Comparison of ENCODE assay signal across 11 cellular contexts in the genomic region with DNA sequence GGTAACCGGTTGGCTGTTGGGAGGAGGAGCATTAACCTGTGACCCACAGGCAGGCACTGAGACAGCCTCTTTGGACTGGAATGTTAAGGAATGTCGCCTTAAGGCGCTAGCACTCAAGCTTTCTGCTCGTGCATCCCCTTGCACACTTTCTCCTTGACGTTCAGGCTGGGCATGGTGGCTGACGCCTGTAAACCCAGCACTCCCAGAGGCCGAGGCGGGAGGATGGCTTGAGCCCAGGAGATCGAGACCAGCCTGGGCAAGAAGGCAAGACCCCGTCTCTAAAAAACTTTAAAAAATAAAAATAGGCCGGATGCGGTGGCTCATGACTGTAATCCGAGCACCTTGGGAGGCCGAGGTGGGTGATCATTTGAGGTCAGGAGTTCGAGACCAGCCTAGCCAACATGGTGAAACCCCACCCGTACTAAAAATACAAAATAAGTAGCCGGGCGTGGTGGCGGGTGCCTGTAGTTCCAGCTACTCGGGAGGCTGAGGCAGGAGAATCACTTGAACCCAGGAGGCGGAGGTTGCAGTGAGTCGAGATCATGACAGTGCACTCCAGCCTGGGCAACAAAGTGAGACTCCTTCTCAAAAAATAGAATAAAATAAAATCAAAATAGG. TPM values are rescaled to one million over a fixed set of nuclear protein-coding genes. Genes with fewer than 3 reads are reported as not detected.
DNase-seq lines count a peak whose midpoint lies in the region; ATAC-seq and TF ChIP-seq lines count a peak whose summit lies in the region.
"Had no signal": no experiment of that assay in that cellular context is flagged by ENCODE, and none has a peak within 500 bp of the region (broad histone marks: within the 10 kb centered on the region; RNA-seq: fewer than 3 reads in every experiment).

No MANE protein-coding gene starts in this region.

- H3K27ac Mint-ChIP-seq in GM23338 (no peak overlapping the region), nephron progenitor cell (no peak overlapping the region)
- H3K27ac Mint-ChIP-seq in activated naive CD4-positive, alpha-beta T cell treated with anti-CD3 and anti-CD28 coated beads for 36 hours = no peak overlapping the region

- no peak for DNase-seq in GM23338 (ENCODE audit: low spot score)
- DNase-seq in RWPE2 (ENCODE audit: low spot score) = peak; percentile 70
- DNase-seq in fibroblast of villous mesenchyme (ENCODE audit: low read depth) = no peak
- DNase-seq in NCI-H128 (lab: John Stamatoyannopoulos, UW; ENCODE audit: unreplicated experiment) = no peak
- no peak for DNase-seq in nephron progenitor cell
- DNase-seq in activated naive CD4-positive, alpha-beta T cell treated with anti-CD3 and anti-CD28 coated beads for 36 hours = no peak
- DNase-seq: NCI-H1694 treated with DMSO at 0.1 percent for 48 hours; SHP77 treated with DMSO at 0.1 percent for 48 hours; stimulated activated CD4-positive, alpha-beta T cell treated with anti-CD3 and anti-CD28 coated beads, Interleukin-12 subunit alpha, Interleukin-12 subunit beta, amount 100 ng/mL, for 4 hours had no signal

- H3K36me3 Mint-ChIP-seq in GM23338 (ENCODE audit: low read depth) = peaks cover 15% of the 10 kb centered on the region
- peaks cover 15% of the 10 kb centered on the region for H3K36me3 Mint-ChIP-seq in nephron progenitor cell (ENCODE audit: low read depth)
- H3K36me3 Mint-ChIP-seq in activated naive CD4-positive, alpha-beta T cell treated with anti-CD3 and anti-CD28 coated beads for 36 hours (ENCODE audit: low read depth) = peaks cover 13% of the 10 kb centered on the region

- TF ChIP-seq CTCF in GM23338 (conservative IDR thresholded peaks at IDR 0.05; ENCODE audit: low read depth in 2 of 2) (no peak), RWPE2 (IDR thresholded peaks at IDR 0.05; ENCODE audit: poor library complexity, severe bottlenecking) (no peak), fibroblast of villous mesenchyme (IDR thresholded peaks at IDR 0.05; ENCODE audit: insufficient read depth, low read depth, low read length) (no peak), nephron progenitor cell (IDR thresholded peaks at IDR 0.05) (no peak)

- no peaks in the 10 kb centered on the region for H3K9me2 ChIP-seq in GM23338 (ENCODE audit: insufficient read depth)

- intact Hi-C loops in activated naive CD4-positive, alpha-beta T cell treated with anti-CD3 and anti-CD28 coated beads for 36 hours (cut with micrococcal nuclease) = loop anchor here (5.0 kb wide), 1 partner anchor 281 kb away; a partner anchor contains a TSS

- peaks cover 48% of the 10 kb centered on the region for H3F3A ChIP-seq in GM23338 (replicated peaks; ENCODE audit: low read depth)

- H3K79me2 ChIP-seq in GM23338 (replicated peaks; ENCODE audit: insufficient read depth) = peaks cover 95% of the 10 kb centered on the region

- H3K9me3 ChIP-seq in RWPE2 (ENCODE audit: severe bottlenecking) (no peaks in the 10 kb centered on the region), skeletal muscle tissue (ENCODE audit: control insufficient read depth in 3 of 3, low read length in 3 of 3) (no peaks in the 10 kb centered on the region)

- no peak overlapping the region for H2AFZ ChIP-seq in GM23338

- peak overlapping the region in 2 of 3 donors; percentile 20 to 29 for H3K9ac ChIP-seq in skeletal muscle tissue (ENCODE audit: low read depth in 1 of 3, low read length in 3 of 3)

- ATAC-seq in GM23338 = no peak
- no peak for ATAC-seq in RWPE2 (ENCODE audit: low read depth)
- ATAC-seq in HG02870 (IDR thresholded peaks at IDR 0.05; ENCODE audit: unreplicated experiment) = no peak

- no peaks in the 10 kb centered on the region for H3K27me3 ChIP-seq in GM23338 (ENCODE audit: insufficient read depth)
- H3K27me3 ChIP-seq in RWPE2 (ENCODE audit: insufficient read depth, poor library complexity, severe bottlenecking) = no peaks in the 10 kb centered on the region
- H3K27me3 ChIP-seq in skeletal muscle tissue (ENCODE audit: control insufficient read depth in 3 of 3, insufficient read depth in 3 of 3, low read length in 3 of 3) = no peaks in the 10 kb centered on the region

- peaks cover 3% of the 10 kb centered on the region; the same call in 1 of the 3 replicates for H3K9me3 Mint-ChIP-seq in GM23338
- no peaks in the 10 kb centered on the region for H3K9me3 Mint-ChIP-seq in nephron progenitor cell
- no peaks in the 10 kb centered on the region for H3K9me3 Mint-ChIP-seq in activated naive CD4-positive, alpha-beta T cell treated with anti-CD3 and anti-CD28 coated beads for 36 hours

- H3K36me3 ChIP-seq in GM23338 (ENCODE audit: insufficient read depth) = peaks cover 26% of the 10 kb centered on the region
- H3K36me3 ChIP-seq in RWPE2 (ENCODE audit: low read depth) = peaks cover 56% of the 10 kb centered on the region
- H3K36me3 ChIP-seq in skeletal muscle tissue (ENCODE audit: control insufficient read depth in 3 of 3, insufficient read depth in 3 of 3, low read length in 3 of 3) = peaks cover 5 to 13% (median 7%) of the 10 kb centered on the region in 3 donors

- H3K27me3 Mint-ChIP-seq in GM23338 (ENCODE audit: insufficient read depth, low read depth, poor library complexity) (peaks cover 11% of the 10 kb centered on the region), nephron progenitor cell (ENCODE audit: low read depth, poor library complexity) (peaks cover 4% of the 10 kb centered on the region)
- H3K27me3 Mint-ChIP-seq in activated naive CD4-positive, alpha-beta T cell treated with anti-CD3 and anti-CD28 coated beads for 36 hours (ENCODE audit: low read depth) = no peaks in the 10 kb centered on the region

- H4K20me1 ChIP-seq in GM23338 (replicated peaks; ENCODE audit: insufficient read depth) = peaks cover 63% of the 10 kb centered on the region

- H3K27ac ChIP-seq in GM23338 (ENCODE audit: low read depth) = peak overlapping the region; percentile 94
- H3K27ac ChIP-seq in RWPE2 (ENCODE audit: poor library complexity, severe bottlenecking) = peak overlapping the region; percentile 70
- no peak overlapping the region for H3K27ac ChIP-seq in skeletal muscle tissue (ENCODE audit: low read depth, low read length)

- H3K4me1 Mint-ChIP-seq in GM23338 (peaks cover 23% of the 10 kb centered on the region), nephron progenitor cell (peaks cover 37% of the 10 kb centered on the region)
- peaks cover 35% of the 10 kb centered on the region for H3K4me1 Mint-ChIP-seq in activated naive CD4-positive, alpha-beta T cell treated with anti-CD3 and anti-CD28 coated beads for 36 hours (ENCODE audit: low read depth)

- H3K4me3 ChIP-seq in GM23338 = peak overlapping the region; percentile 100
- H3K4me3 ChIP-seq in RWPE2 (ENCODE audit: severe bottlenecking) = peak overlapping the region; percentile 85
- peak overlapping the region; percentile 88 for H3K4me3 ChIP-seq in fibroblast of villous mesenchyme (ENCODE audit: low read depth, low read length)
- peak overlapping the region in 1 of 3 donors; percentile 47 for H3K4me3 ChIP-seq in skeletal muscle tissue (ENCODE audit: low read length in 3 of 3)

- no peak overlapping the region for H3K4me3 Mint-ChIP-seq in GM23338
- H3K4me3 Mint-ChIP-seq in nephron progenitor cell = no peak overlapping the region
- H3K4me3 Mint-ChIP-seq in activated naive CD4-positive, alpha-beta T cell treated with anti-CD3 and anti-CD28 coated beads for 36 hours = no peak overlapping the region

- H3K4me1 ChIP-seq in GM23338 (ENCODE audit: insufficient read depth) (peaks cover 73% of the 10 kb centered on the region), RWPE2 (ENCODE audit: insufficient read depth, poor library complexity, severe bottlenecking) (peaks cover 18% of the 10 kb centered on the region), skeletal muscle tissue (ENCODE audit: control insufficient read depth in 3 of 3, insufficient read depth in 3 of 3, low read length in 3 of 3) (peaks cover 31 to 52% (median 48%) of the 10 kb centered on the region in 3 donors)

- peak overlapping the region; percentile 97 for H3K4me2 ChIP-seq in GM23338

- CTCF ChIA-PET in activated naive CD4-positive, alpha-beta T cell treated with anti-CD3 and anti-CD28 coated beads for 36 hours (lab: Charles Lee) = interaction anchor here (0.7 to 2.4 kb wide), 5 partner anchors 10 to 37 kb away, joined by 3 to 11 read pairs (median 8); no protein-coding TSS in a partner anchor

TF ChIP-seq in GM23338, 12 proteins besides CTCF, POLR2A, EP300 and RAD21 (continues in another document):
- TF ChIP-seq POLR2AphosphoS5 (IDR thresholded peaks at IDR 0.05; ENCODE audit: low read depth) = no peak

RNA-seq across cellular contexts. Expression of a gene that starts 1.9 kb away (rescaled TPM):
- 102 and 106 TPM in 2 replicates for total RNA-seq in GM23338 (2014; rRNA removed; shearing (Covaris generic))
- polyA plus RNA-seq in GM23338 (2016; fragmentation: Nextera tagmentation; extraction: Ambion mirVana) = 41.7 and 41.8 TPM in 2 replicates
- total RNA-seq in fibroblast of villous mesenchyme (31.2 and 34.5 TPM in 2 replicates), skeletal muscle tissue (28.7 TPM)
- total RNA-seq in activated naive CD4-positive, alpha-beta T cell treated with anti-CD3 and anti-CD28 coated beads for 36 hours = 10 to 100 TPM; 32.7 to 34.0 TPM

RNA-seq across cellular contexts. Expression of a gene that starts 9.8 kb away (rescaled TPM):
- 147 and 162 TPM in 2 replicates for total RNA-seq in GM23338 (2014; rRNA removed; shearing (Covaris generic))
- polyA plus RNA-seq in GM23338 (2016; fragmentation: Nextera tagmentation; extraction: Ambion mirVana) = 61.5 and 72.4 TPM in 2 replicates
- 41.2 and 47.5 TPM in 2 replicates for total RNA-seq in fibroblast of villous mesenchyme
- 35.0 TPM for total RNA-seq in skeletal muscle tissue
- 10 to 100 TPM; 49.5 to 50.3 TPM for total RNA-seq in activated naive CD4-positive, alpha-beta T cell treated with anti-CD3 and anti-CD28 coated beads for 36 hours

RNA-seq across cellular contexts. Expression of a gene that starts 16.4 kb away (rescaled TPM):
- 24.2 and 32.0 TPM in 2 replicates for total RNA-seq in GM23338 (2014; rRNA removed; shearing (Covaris generic))
- 36.1 and 39.3 TPM in 2 replicates for polyA plus RNA-seq in GM23338 (2016; fragmentation: Nextera tagmentation; extraction: Ambion mirVana)
- total RNA-seq in fibroblast of villous mesenchyme = 23.7 and 24.8 TPM in 2 replicates
- not detected for total RNA-seq in skeletal muscle tissue
- 10 to 100 TPM; 17.4 to 20.6 TPM for total RNA-seq in activated naive CD4-positive, alpha-beta T cell treated with anti-CD3 and anti-CD28 coated beads for 36 hours

Comparison
In these comparisons a context has a peak if more than half of its experiments do, and no peak if none do; other contexts are left out.
1. RNA of a gene that starts 16.4 kb away (total RNA-seq): 24.2 to 32.0 TPM in GM23338, 23.7 to 24.8 TPM in fibroblast of villous mesenchyme and 17.4 to 20.6 TPM in activated naive CD4-positive, alpha-beta T cell treated with anti-CD3 and anti-CD28 coated beads for 36 hours; not detected in skeletal muscle tissue (single experiment); every median in the first group is over 10 times any median in the second.